In genomic region chr2:15559379-15559778, GRCh38 we compare ENCODE assay signal across 13 cellular contexts. TPM values are rescaled to one million over a fixed set of nuclear protein-coding genes. Genes with fewer than 3 reads are reported as not detected.
A peak's percentile ranks its signal among the peaks of the same experiment; 100 is the strongest.
DNase-seq lines count a peak whose midpoint lies in the region; ATAC-seq and TF ChIP-seq lines count a peak whose summit lies in the region.
"Had no signal": no experiment of that assay in that cellular context is flagged by ENCODE, and none has a peak within 500 bp of the region (broad histone marks: within the 10 kb centered on the region; RNA-seq: fewer than 3 reads in every experiment).

No MANE protein-coding gene starts in this region.

- no peaks in the 10 kb centered on the region for H3K9me2 ChIP-seq in HCT116 (ENCODE audit: insufficient read depth)

- BruUV-seq in HCT116 (replicated peaks; lab: Mats Ljungman, UMichigan) = no TSS peak

- DNase-seq in AG04449 (ENCODE audit: low read depth, low spot score) (no peak), HCT116 (ENCODE audit: low read depth, low spot score) (no peak), aorta (no peak), uterus (no peak), heart right ventricle (no peak), GOT3 (lab: John Stamatoyannopoulos, UW) (no peak)
- no peak for DNase-seq in activated naive CD8-positive, alpha-beta T cell treated with anti-CD3 and anti-CD28 coated beads for 36 hours
- DNase-seq: activated effector memory CD4-positive, alpha-beta T cell treated with anti-CD3 and anti-CD28 coated beads, Interleukin-2, amount 50 U/mL, for 16 hours; DMS 273 treated with DMSO at 0.1 percent for 48 hours; NCI-H187 treated with DMSO at 0.1 percent for 48 hours; stimulated activated CD4-positive, alpha-beta T cell treated with anti-CD3 and anti-CD28 coated beads, Interleukin-4, amount 100 ng/mL, for 1 hour had no signal

- H3K27me3 Mint-ChIP-seq in activated naive CD8-positive, alpha-beta T cell treated with anti-CD3 and anti-CD28 coated beads for 36 hours = no peaks in the 10 kb centered on the region

- no peaks in the 10 kb centered on the region for H3K9me3 Mint-ChIP-seq in activated naive CD8-positive, alpha-beta T cell treated with anti-CD3 and anti-CD28 coated beads for 36 hours

- H3K9me3 ChIP-seq in HCT116 (ENCODE audit: control insufficient read depth in 1 of 2, insufficient read depth in 1 of 2, low read depth in 1 of 2, low read length in 2 of 2) = no peaks in the 10 kb centered on the region
- H3K9me3 ChIP-seq in mesodermal cell (ENCODE audit: control insufficient read depth, low read length) = no peaks in the 10 kb centered on the region
- no peaks in the 10 kb centered on the region for H3K9me3 ChIP-seq in aorta (ENCODE audit: control insufficient read depth, low read length)
- no peaks in the 10 kb centered on the region for H3K9me3 ChIP-seq in uterus
- no peaks in the 10 kb centered on the region for H3K9me3 ChIP-seq in heart right ventricle

- no peak for TF ChIP-seq CTCF in AG04449 (IDR thresholded peaks at IDR 0.05; ENCODE audit: insufficient read depth, low read length, missing control alignments)
- no peak for TF ChIP-seq CTCF in HCT116 (IDR thresholded peaks at IDR 0.05 in 2 of 3, conservative IDR thresholded peaks at IDR 0.05 in 1 of 3; ENCODE audit: borderline replicate concordance in 1 of 3, insufficient read depth in 1 of 3, low read depth in 2 of 3, low read length in 2 of 3)
- TF ChIP-seq CTCF in uterus (IDR thresholded peaks at IDR 0.05) = no peak
- no peak for TF ChIP-seq CTCF in heart right ventricle (IDR thresholded peaks at IDR 0.05)

- H3K27ac ChIP-seq in HCT116 (ENCODE audit: low read depth, low read length) (no peak overlapping the region), mesodermal cell (ENCODE audit: low read depth, low read length, severe bottlenecking) (no peak overlapping the region), aorta (ENCODE audit: low read depth in 1 of 2, low read length in 2 of 2) (no peak overlapping the region), uterus (no peak overlapping the region), heart right ventricle (no peak overlapping the region)
- H3K27ac ChIP-seq: epithelial cell of prostate had no signal

- no peaks in the 10 kb centered on the region for H4K20me1 ChIP-seq in HCT116 (ENCODE audit: insufficient read depth)

- H3K4me1 ChIP-seq in HCT116 (ENCODE audit: control insufficient read depth in 1 of 2, insufficient read depth in 2 of 2, low read length in 2 of 2) = peaks cover 2 to 13% of the 10 kb centered on the region in 2 experiments; a peak in 2 of 4 replicates
- no peaks in the 10 kb centered on the region for H3K4me1 ChIP-seq in mesodermal cell (ENCODE audit: control insufficient read depth, insufficient read depth, low read length, poor library complexity, severe bottlenecking)
- H3K4me1 ChIP-seq in aorta (ENCODE audit: control insufficient read depth in 1 of 2, insufficient read depth in 2 of 2, low read length in 2 of 2) = no peaks in the 10 kb centered on the region
- H3K4me1 ChIP-seq in uterus = no peaks in the 10 kb centered on the region
- H3K4me1 ChIP-seq in heart right ventricle = peaks cover 0 to 37% (median 27%) of the 10 kb centered on the region in 9 donors

- WGBS in mesodermal cell (ENCODE audit: insufficient coverage in 2 of 2), 2 experiments = no CpG with 5 or more reads among the region's 4 CpGs
- 90 to 93% methylated on average over 4 of the region's 4 CpGs for WGBS in aorta, 2 donors
- WGBS in heart right ventricle, 2 donors = 95 to 97% methylated on average over 4 of the region's 4 CpGs

- RAD21 ChIA-PET in HCT116 (lab: Charles Lee; ENCODE audit: low non-redundant PET in 1 of 2, low total read pairs in 2 of 2, uncharacterized antibody in 2 of 2, unreplicated experiment in 2 of 2) = no interaction called here

- peaks cover 19% of the 10 kb centered on the region for H3K4me1 Mint-ChIP-seq in activated naive CD8-positive, alpha-beta T cell treated with anti-CD3 and anti-CD28 coated beads for 36 hours

- H3K36me3 ChIP-seq in HCT116 (ENCODE audit: control insufficient read depth in 1 of 2, insufficient read depth in 2 of 2, low read length in 2 of 2) (no peaks in the 10 kb centered on the region), mesodermal cell (ENCODE audit: control insufficient read depth, insufficient read depth, low read length) (no peaks in the 10 kb centered on the region), aorta (ENCODE audit: control insufficient read depth in 1 of 2, insufficient read depth in 2 of 2, low read length in 1 of 2) (no peaks in the 10 kb centered on the region), uterus (no peaks in the 10 kb centered on the region), heart right ventricle (peaks cover 0 to 25% (median 0%) of the 10 kb centered on the region in 9 donors)

- POLR2A ChIA-PET in AG04449 (lab: Yijun Ruan, JAX) (no interaction called here), HCT116 (lab: Charles Lee) (no interaction called here)

- no peak for TF ChIP-seq RAD21 in HCT116 (IDR thresholded peaks at IDR 0.05; ENCODE audit: low read depth)

- peak overlapping the region; percentile 98 for H3K4me3 Mint-ChIP-seq in activated naive CD8-positive, alpha-beta T cell treated with anti-CD3 and anti-CD28 coated beads for 36 hours

- no peak overlapping the region for H2AFZ ChIP-seq in HCT116 (ENCODE audit: low read depth, low read length, poor library complexity, severe bottlenecking)

- H3K4me2 ChIP-seq in HCT116 (ENCODE audit: low read length) = peak overlapping the region; percentile 87

- H3K27me3 ChIP-seq in HCT116 (ENCODE audit: insufficient read depth, low read length) (no peaks in the 10 kb centered on the region), aorta (ENCODE audit: control insufficient read depth in 1 of 2, insufficient read depth in 2 of 2, low read length in 1 of 2) (no peaks in the 10 kb centered on the region), uterus (no peaks in the 10 kb centered on the region), heart right ventricle (no peaks in the 10 kb centered on the region)

- H3K27ac Mint-ChIP-seq in activated naive CD8-positive, alpha-beta T cell treated with anti-CD3 and anti-CD28 coated beads for 36 hours = no peak overlapping the region

- no peaks in the 10 kb centered on the region for H3K36me3 Mint-ChIP-seq in activated naive CD8-positive, alpha-beta T cell treated with anti-CD3 and anti-CD28 coated beads for 36 hours

- ATAC-seq in HCT116 (no peak), aorta (ENCODE audit: low FRiP score) (no peak), heart right ventricle (no peak)

- peaks cover 34% of the 10 kb centered on the region for H3K79me2 ChIP-seq in HCT116 (ENCODE audit: insufficient read depth, low read length)

- CTCF ChIA-PET in AG04449 (lab: Yijun Ruan, JAX) (interaction anchor here (1.3 to 2.3 kb wide), 3 partner anchors 14 to 18 kb away, joined by 4 to 11 read pairs (median 4); no protein-coding TSS in a partner anchor), HCT116 (lab: Charles Lee) (interaction anchor here (2.1 kb wide), 1 partner anchor 13 kb away, joined by 12 read pairs; no protein-coding TSS in a partner anchor)

- TF ChIP-seq POLR2A in HCT116 (IDR thresholded peaks at IDR 0.05; ENCODE audit: borderline replicate concordance, extremely low read depth, insufficient read depth, insufficient read length) (no peak), uterus (IDR thresholded peaks at IDR 0.05) (no peak)

- no peak overlapping the region for H3K9ac ChIP-seq in HCT116 (ENCODE audit: low read length)

- intact Hi-C loops in HCT116 (cut with micrococcal nuclease) (no loop called here), aorta (cut with DNase I) (no loop called here), uterus (cut with DNase I; ENCODE audit: low total_unique reads) (no loop called here), heart right ventricle (cut with DNase I) (loop anchor here in 1 of 10 donors (10.0 kb wide), 1 partner anchor 1795 kb away; no protein-coding TSS in a partner anchor)

- H3K4me3 ChIP-seq in AG04449 (ENCODE audit: low read depth, low read length) (peak overlapping the region; percentile 94), HCT116 (replicated peaks in 1 of 2; ENCODE audit: low read depth in 1 of 2, low read length in 2 of 2) (peak overlapping the region in 1 of 2 experiments; percentile 79; a peak in 1 of 4 replicates), mesodermal cell (ENCODE audit: extremely low read depth, insufficient read depth, low read length, poor library complexity, severe bottlenecking) (peak overlapping the region; percentile 73), aorta (ENCODE audit: low read length in 2 of 2) (no peak overlapping the region), uterus (no peak overlapping the region), heart right ventricle (peak overlapping the region in 5 of 10 donors; percentile 65 to 84 (median 77))

TF ChIP-seq in HCT116, 20 proteins besides CTCF, POLR2A, EP300 and RAD21:
- TF ChIP-seq ZFX (IDR thresholded peaks at IDR 0.05) = no peak

RNA-seq across cellular contexts. Expression of gene NBAS, which starts 1.8 kb away (rescaled TPM):
- 32.8 TPM for total RNA-seq in HCT116 (2021; ENCODE audit: unreplicated experiment)
- polyA plus RNA-seq in HCT116 (2012) = 26.0 and 26.6 TPM in 2 replicates
- 10 to 100 TPM; 34.1 to 38.2 TPM for total RNA-seq in activated naive CD8-positive, alpha-beta T cell treated with anti-CD3 and anti-CD28 coated beads for 36 hours
- 48.0 TPM for polyA plus RNA-seq in mesodermal cell (2013, experiment 1 of 2)
- polyA plus RNA-seq in mesodermal cell (2013, experiment 2 of 2) = 40.2 TPM
- total RNA-seq in aorta = 10 to 100 TPM; 37.0 to 46.0 TPM
- polyA plus RNA-seq in aorta = 10 to 100 TPM in 1 of 2 donors, 1 to 10 TPM in 1; 7.4 to 30.4 TPM
- 10 to 100 TPM; 36.2 to 93.5 (median 49.5) TPM for total RNA-seq in uterus
- total RNA-seq in heart right ventricle = 10 to 100 TPM; 46.7 to 79.1 (median 57.2) TPM
- polyA plus RNA-seq in heart right ventricle = 10 to 100 TPM; 26.4 to 51.3 TPM

RNA-seq across cellular contexts. Expression of gene DDX1, which starts 32.3 kb away (rescaled TPM):
- total RNA-seq in HCT116 (2021; ENCODE audit: unreplicated experiment) (117 TPM), aorta (10 to 100 TPM; 77.7 to 77.9 TPM), uterus (10 to 100 TPM; 23.8 to 93.1 (median 56.6) TPM), heart right ventricle (100 to 1,000 TPM; 104 to 183 (median 167) TPM)
- 48.1 and 65.6 TPM in 2 replicates for polyA plus RNA-seq in HCT116 (2012)
- 100 to 1,000 TPM; 136 to 137 TPM for total RNA-seq in activated naive CD8-positive, alpha-beta T cell treated with anti-CD3 and anti-CD28 coated beads for 36 hours
- 138 TPM for polyA plus RNA-seq in mesodermal cell (2013, experiment 1 of 2)
- polyA plus RNA-seq in mesodermal cell (2013, experiment 2 of 2) = 149 TPM
- polyA plus RNA-seq in aorta (10 to 100 TPM; 73.6 to 82.6 TPM), heart right ventricle (10 to 100 TPM; 80.1 to 90.3 TPM)

Comparison
In these comparisons a context has a peak if more than half of its experiments do, and no peak if none do; other contexts are left out.
1. H3K4me3 ChIP-seq: peak in AG04449 (single experiment) and mesodermal cell (single experiment); none in aorta (0 of 2) and uterus (0 of 2).